In the genomic region with DNA sequence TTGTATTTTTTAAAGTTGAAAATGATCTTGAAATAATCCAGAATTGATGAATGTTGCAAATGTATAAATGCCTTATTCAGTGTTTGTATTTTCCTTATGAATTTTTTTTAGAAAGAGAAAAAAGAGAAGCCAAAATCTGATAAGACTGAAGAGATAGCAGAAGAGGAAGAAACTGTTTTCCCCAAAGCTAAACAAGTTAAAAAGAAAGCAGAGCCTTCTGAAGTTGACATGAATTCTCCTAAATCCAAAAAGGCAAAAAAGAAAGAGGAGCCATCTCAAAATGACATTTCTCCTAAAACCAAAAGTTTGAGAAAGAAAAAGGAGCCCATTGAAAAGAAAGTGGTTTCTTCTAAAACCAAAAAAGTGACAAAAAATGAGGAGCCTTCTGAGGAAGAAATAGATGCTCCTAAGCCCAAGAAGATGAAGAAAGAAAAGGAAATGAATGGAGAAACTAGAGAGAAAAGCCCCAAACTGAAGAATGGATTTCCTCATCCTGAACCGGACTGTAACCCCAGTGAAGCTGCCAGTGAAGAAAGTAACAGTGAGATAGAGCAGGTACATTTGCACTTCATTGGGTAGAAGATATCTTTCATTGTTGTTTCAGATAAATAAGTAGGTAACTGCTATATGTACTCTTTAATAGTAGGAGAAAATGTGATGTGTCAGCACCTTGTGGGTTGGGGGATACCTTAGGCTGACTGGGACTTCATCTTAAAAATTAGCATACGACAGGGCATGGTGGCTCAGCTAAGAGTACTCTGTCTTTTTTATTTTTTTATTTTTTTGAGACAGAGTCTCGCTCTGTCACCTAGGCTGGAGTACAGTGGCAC, we compare ENCODE assay signal across 12 cellular contexts. TPM values are rescaled to one million over a fixed set of nuclear protein-coding genes. Genes with fewer than 3 reads are reported as not detected.
DNase-seq lines count a peak whose midpoint lies in the region; ATAC-seq and TF ChIP-seq lines count a peak whose summit lies in the region.
"Had no signal": no experiment of that assay in that cellular context is flagged by ENCODE, and none has a peak within 500 bp of the region (broad histone marks: within the 10 kb centered on the region; RNA-seq: fewer than 3 reads in every experiment).

No MANE protein-coding gene starts in this region.

- no CpG with 5 or more reads among the region's 3 CpGs for WGBS in IMR-90 (ENCODE audit: extremely low coverage in 2 of 2, insufficient read length in 1 of 2), 2 experiments

- no TSS peak for BruUV-seq in IMR-90 (replicated peaks; lab: Mats Ljungman, UMichigan)

- H2AFZ ChIP-seq in IMR-90 (replicated peaks; ENCODE audit: low read length, poor library complexity) = no peak overlapping the region

- ATAC-seq in IMR-90 (ENCODE audit: low read depth) (no peak), HG02610 (IDR thresholded peaks at IDR 0.05; ENCODE audit: unreplicated experiment) (no peak)
- no peak for ATAC-seq in natural killer cell treated with Interleukin-12 subunit alpha and Interleukin-12 subunit beta and Interleukin-15 and Interleukin-18, amount 100 ng/mL, for 72 hours

- no peak overlapping the region for H3K14ac ChIP-seq in IMR-90 (replicated peaks; ENCODE audit: low read depth, low read length)

- H3K4me2 ChIP-seq in IMR-90 (ENCODE audit: low read depth, low read length) = no peak overlapping the region

- H4K91ac ChIP-seq in IMR-90 (ENCODE audit: insufficient read depth, low read depth, low read length) = no peak overlapping the region

- no peak for DNase-seq in T-helper 2 cell treated with Interferon-gamma antibody and Interleukin-4, amounts not matched to agents 5 μg/mL and 100 μg/mL, for 36 hours (ENCODE audit: low spot score)
- DNase-seq in T-helper 2 cell (no peak), IMR-90 (no peak), NCI-H69 (lab: John Stamatoyannopoulos, UW) (no peak), occipital lobe (lab: John Stamatoyannopoulos, UW) (no peak)
- no peak for DNase-seq in activated T-helper 1 cell treated with anti-CD3 and anti-CD28 coated beads, Interleukin-12 subunit alpha, Interleukin-12 subunit beta, Interleukin-2, Interleukin-4 antibody, amounts not matched to agents 30 ng/mL and 10 ng/mL and 1 ng/mL, durations not matched to agents 14 hours and 24 hours and 36 hours (ENCODE audit: low spot score)
- no peak for DNase-seq in natural killer cell treated with Interleukin-12 subunit alpha and Interleukin-12 subunit beta and Interleukin-15 and Interleukin-18, amount 100 ng/mL, for 72 hours (ENCODE audit: low spot score)
- DNase-seq: Caco-2, left ventricle myocardium inferior, NCI-H187 had no signal

- CTCF ChIA-PET in IMR-90 (lab: Yijun Ruan, JAX) = interaction anchor here (1.3 kb wide), 1 partner anchor 133 kb away, joined by 3 read pairs; no protein-coding TSS in a partner anchor

- H2AK9ac ChIP-seq in IMR-90 (replicated peaks; ENCODE audit: low read depth, low read length, poor library complexity) = no peak overlapping the region

- TF ChIP-seq CTCF in IMR-90 (conservative IDR thresholded peaks at IDR 0.05; ENCODE audit: low read depth, low read length) = no peak

- no peak for TF ChIP-seq RAD21 in IMR-90 (IDR thresholded peaks at IDR 0.05; ENCODE audit: low read length)

- no peaks in the 10 kb centered on the region for H3K27me3 ChIP-seq in IMR-90 (ENCODE audit: control insufficient read depth, insufficient read depth, low read length)
- H3K27me3 ChIP-seq: SJSA1 had no signal

- no peaks in the 10 kb centered on the region for H3K9me3 Mint-ChIP-seq in T-helper 2 cell treated with Interferon-gamma antibody and Interleukin-4, amounts not matched to agents 5 μg/mL and 100 μg/mL, for 36 hours
- H3K9me3 Mint-ChIP-seq in activated T-helper 1 cell treated with anti-CD3 and anti-CD28 coated beads, Interleukin-12 subunit alpha, Interleukin-12 subunit beta, Interleukin-2, Interleukin-4 antibody, amounts not matched to agents 30 ng/mL and 10 ng/mL and 1 ng/mL, durations not matched to agents 14 hours and 24 hours and 36 hours = no peaks in the 10 kb centered on the region
- no peaks in the 10 kb centered on the region for H3K9me3 Mint-ChIP-seq in natural killer cell treated with Interleukin-12 subunit alpha and Interleukin-12 subunit beta and Interleukin-15 and Interleukin-18, amount 100 ng/mL, for 72 hours

- peak overlapping the region; percentile 3 for H3K4me3 Mint-ChIP-seq in T-helper 2 cell treated with Interferon-gamma antibody and Interleukin-4, amounts not matched to agents 5 μg/mL and 100 μg/mL, for 36 hours
- H3K4me3 Mint-ChIP-seq in activated T-helper 1 cell treated with anti-CD3 and anti-CD28 coated beads, Interleukin-12 subunit alpha, Interleukin-12 subunit beta, Interleukin-2, Interleukin-4 antibody, amounts not matched to agents 30 ng/mL and 10 ng/mL and 1 ng/mL, durations not matched to agents 14 hours and 24 hours and 36 hours = peak overlapping the region; percentile 48
- H3K4me3 Mint-ChIP-seq in natural killer cell treated with Interleukin-12 subunit alpha and Interleukin-12 subunit beta and Interleukin-15 and Interleukin-18, amount 100 ng/mL, for 72 hours = peak overlapping the region; percentile 78

- peaks cover 24 to 32% of the 10 kb centered on the region in 2 experiments for H3K79me1 ChIP-seq in IMR-90 (ENCODE audit: low read depth in 1 of 2, low read length in 2 of 2)

- H3K9me1 ChIP-seq in IMR-90 (ENCODE audit: insufficient read depth, low read length) = no peaks in the 10 kb centered on the region

- H3K23ac ChIP-seq in IMR-90 (ENCODE audit: low read depth, low read length) = no peak overlapping the region

- no peak overlapping the region for H2BK15ac ChIP-seq in IMR-90 (ENCODE audit: low read depth, low read length)

- peaks cover 24% of the 10 kb centered on the region for H3K36me3 ChIP-seq in IMR-90 (ENCODE audit: control insufficient read depth, insufficient read depth, low read length)

- no peaks in the 10 kb centered on the region for H3K27me3 Mint-ChIP-seq in T-helper 2 cell treated with Interferon-gamma antibody and Interleukin-4, amounts not matched to agents 5 μg/mL and 100 μg/mL, for 36 hours (ENCODE audit: low read depth)
- H3K27me3 Mint-ChIP-seq in activated T-helper 1 cell treated with anti-CD3 and anti-CD28 coated beads, Interleukin-12 subunit alpha, Interleukin-12 subunit beta, Interleukin-2, Interleukin-4 antibody, amounts not matched to agents 30 ng/mL and 10 ng/mL and 1 ng/mL, durations not matched to agents 14 hours and 24 hours and 36 hours (ENCODE audit: insufficient read depth) = no peaks in the 10 kb centered on the region
- no peaks in the 10 kb centered on the region for H3K27me3 Mint-ChIP-seq in natural killer cell treated with Interleukin-12 subunit alpha and Interleukin-12 subunit beta and Interleukin-15 and Interleukin-18, amount 100 ng/mL, for 72 hours

- no peak overlapping the region for H3K4me3 ChIP-seq in IMR-90 (ENCODE audit: insufficient read depth, low read depth, low read length)
- H3K4me3 ChIP-seq: left ventricle myocardium inferior, SJSA1 had no signal

- no peak overlapping the region for H3K9ac ChIP-seq in IMR-90 (ENCODE audit: low read depth, low read length)

- no peak overlapping the region for H2AK5ac ChIP-seq in IMR-90 (ENCODE audit: low read depth, low read length)

- H3K18ac ChIP-seq in IMR-90 (ENCODE audit: low read depth, low read length) = no peak overlapping the region

- dilution Hi-C loops in IMR-90 (cut with HindIII; ENCODE audit: low sequenced_read_pairs, unreplicated experiment) = no loop called here

- no peak overlapping the region for H2BK5ac ChIP-seq in IMR-90 (ENCODE audit: low read depth, low read length, poor library complexity, severe bottlenecking)

- in situ Hi-C loops in IMR-90 (cut with MboI; ENCODE audit: low sequenced_read_pairs) = no loop called here

- H2BK120ac ChIP-seq in IMR-90 (ENCODE audit: low read depth, low read length) = no peak overlapping the region

- H3K4me1 ChIP-seq in IMR-90 (ENCODE audit: control insufficient read depth, insufficient read depth, low read length) = peaks cover 3% of the 10 kb centered on the region

- no peak overlapping the region for H4K8ac ChIP-seq in IMR-90 (ENCODE audit: low read depth in 2 of 2, low read length in 2 of 2)

- H2BK20ac ChIP-seq in IMR-90 (ENCODE audit: low read depth, low read length) = no peak overlapping the region

- H3K27ac ChIP-seq in IMR-90 (ENCODE audit: insufficient read depth, low read length) = no peak overlapping the region
- H3K27ac ChIP-seq: left ventricle myocardium inferior, SJSA1 had no signal

- POLR2A ChIA-PET in IMR-90 (lab: Charles Lee; ENCODE audit: unreplicated experiment) = no interaction called here

- peak overlapping the region; percentile 49 for H3K27ac Mint-ChIP-seq in T-helper 2 cell treated with Interferon-gamma antibody and Interleukin-4, amounts not matched to agents 5 μg/mL and 100 μg/mL, for 36 hours
- H3K27ac Mint-ChIP-seq in activated T-helper 1 cell treated with anti-CD3 and anti-CD28 coated beads, Interleukin-12 subunit alpha, Interleukin-12 subunit beta, Interleukin-2, Interleukin-4 antibody, amounts not matched to agents 30 ng/mL and 10 ng/mL and 1 ng/mL, durations not matched to agents 14 hours and 24 hours and 36 hours = peak overlapping the region; percentile 62
- peak overlapping the region; percentile 64 to 85 for H3K27ac Mint-ChIP-seq in natural killer cell treated with Interleukin-12 subunit alpha and Interleukin-12 subunit beta and Interleukin-15 and Interleukin-18, amount 100 ng/mL, for 72 hours

- H3K56ac ChIP-seq in IMR-90 (ENCODE audit: extremely low read depth, insufficient read depth, low read length) = no peak overlapping the region

- no peaks in the 10 kb centered on the region for H3K9me3 ChIP-seq in IMR-90 (ENCODE audit: control insufficient read depth, insufficient read depth, low read length)
- H3K9me3 ChIP-seq: Caco-2, left ventricle myocardium inferior, SJSA1 had no signal

- H3K36me3 Mint-ChIP-seq in T-helper 2 cell treated with Interferon-gamma antibody and Interleukin-4, amounts not matched to agents 5 μg/mL and 100 μg/mL, for 36 hours (ENCODE audit: low read depth) = peaks cover 54% of the 10 kb centered on the region
- peaks cover 66% of the 10 kb centered on the region for H3K36me3 Mint-ChIP-seq in activated T-helper 1 cell treated with anti-CD3 and anti-CD28 coated beads, Interleukin-12 subunit alpha, Interleukin-12 subunit beta, Interleukin-2, Interleukin-4 antibody, amounts not matched to agents 30 ng/mL and 10 ng/mL and 1 ng/mL, durations not matched to agents 14 hours and 24 hours and 36 hours (ENCODE audit: low read depth)
- H3K36me3 Mint-ChIP-seq in natural killer cell treated with Interleukin-12 subunit alpha and Interleukin-12 subunit beta and Interleukin-15 and Interleukin-18, amount 100 ng/mL, for 72 hours = peaks cover 35% of the 10 kb centered on the region

- peaks cover 40% of the 10 kb centered on the region for H4K20me1 ChIP-seq in IMR-90 (ENCODE audit: insufficient read depth, low read length)

- H4K5ac ChIP-seq in IMR-90 (ENCODE audit: low read depth, low read length) = no peak overlapping the region

- no peak overlapping the region for H3K4ac ChIP-seq in IMR-90 (ENCODE audit: low read depth, low read length)

- H3K4me1 Mint-ChIP-seq in T-helper 2 cell treated with Interferon-gamma antibody and Interleukin-4, amounts not matched to agents 5 μg/mL and 100 μg/mL, for 36 hours (ENCODE audit: low read depth) = peaks cover 27% of the 10 kb centered on the region
- peaks cover 38% of the 10 kb centered on the region for H3K4me1 Mint-ChIP-seq in activated T-helper 1 cell treated with anti-CD3 and anti-CD28 coated beads, Interleukin-12 subunit alpha, Interleukin-12 subunit beta, Interleukin-2, Interleukin-4 antibody, amounts not matched to agents 30 ng/mL and 10 ng/mL and 1 ng/mL, durations not matched to agents 14 hours and 24 hours and 36 hours (ENCODE audit: low read depth)
- peaks cover 33 to 42% of the 10 kb centered on the region in 2 donors for H3K4me1 Mint-ChIP-seq in natural killer cell treated with Interleukin-12 subunit alpha and Interleukin-12 subunit beta and Interleukin-15 and Interleukin-18, amount 100 ng/mL, for 72 hours (ENCODE audit: low read depth in 2 of 2)

- intact Hi-C loops in IMR-90 (cut with micrococcal nuclease) = no loop called here
- intact Hi-C loops in activated T-helper 1 cell treated with anti-CD3 and anti-CD28 coated beads, Interleukin-12 subunit alpha, Interleukin-12 subunit beta, Interleukin-2, Interleukin-4 antibody, amounts not matched to agents 30 ng/mL and 10 ng/mL and 1 ng/mL, durations not matched to agents 14 hours and 24 hours and 36 hours (cut with micrococcal nuclease) = no loop called here

- TF ChIP-seq POLR2A in IMR-90 (IDR thresholded peaks at IDR 0.05; ENCODE audit: low read depth, low read length) = no peak

RNA-seq across cellular contexts. Expression of a gene that starts 3.9 kb away (rescaled TPM):
- total RNA-seq in IMR-90 (2012; rRNA removed) = 73.7 and 109 TPM in 2 replicates
- 33.9 and 43.2 TPM in 2 replicates for polyA plus RNA-seq in IMR-90 (2012; rRNA removed)
- 4.3 and 8.3 TPM in 2 replicates for polyA plus RNA-seq in IMR-90 (2012; cell fraction: cytosol; rRNA removed)
- polyA plus RNA-seq in IMR-90 (2012; cell fraction: nucleus; rRNA removed; ENCODE audit: low replicate concordance) = 2.5 and 21.2 TPM in 2 replicates
- 267 and 278 TPM in 2 replicates for total RNA-seq in activated T-helper 1 cell treated with anti-CD3 and anti-CD28 coated beads, Interleukin-12 subunit alpha, Interleukin-12 subunit beta, Interleukin-2, Interleukin-4 antibody, amounts not matched to agents 30 ng/mL and 10 ng/mL and 1 ng/mL, durations not matched to agents 14 hours and 24 hours and 36 hours
- total RNA-seq in natural killer cell treated with Interleukin-12 subunit alpha and Interleukin-12 subunit beta and Interleukin-15 and Interleukin-18, amount 100 ng/mL, for 72 hours = 100 to 1,000 TPM; 173 to 209 TPM
- 49.4 TPM for total RNA-seq in occipital lobe

RNA-seq across cellular contexts. Expression of a gene that starts 28.7 kb away (rescaled TPM):
- total RNA-seq in IMR-90 (2012; rRNA removed) (51.3 and 67.2 TPM in 2 replicates), occipital lobe (36.8 TPM)
- 29.6 and 30.6 TPM in 2 replicates for polyA plus RNA-seq in IMR-90 (2012; rRNA removed)
- 13.5 and 22.6 TPM in 2 replicates for polyA plus RNA-seq in IMR-90 (2012; cell fraction: cytosol; rRNA removed)
- polyA plus RNA-seq in IMR-90 (2012; cell fraction: nucleus; rRNA removed; ENCODE audit: low replicate concordance) = 10.2 and 28.6 TPM in 2 replicates
- 16.4 and 16.9 TPM in 2 replicates for total RNA-seq in activated T-helper 1 cell treated with anti-CD3 and anti-CD28 coated beads, Interleukin-12 subunit alpha, Interleukin-12 subunit beta, Interleukin-2, Interleukin-4 antibody, amounts not matched to agents 30 ng/mL and 10 ng/mL and 1 ng/mL, durations not matched to agents 14 hours and 24 hours and 36 hours
- 10 to 100 TPM; 13.4 to 14.3 TPM for total RNA-seq in natural killer cell treated with Interleukin-12 subunit alpha and Interleukin-12 subunit beta and Interleukin-15 and Interleukin-18, amount 100 ng/mL, for 72 hours

RNA-seq across cellular contexts. Expression of a gene that starts 58.8 kb away (rescaled TPM):
- total RNA-seq in IMR-90 (2012; rRNA removed) (55.7 and 74.2 TPM in 2 replicates), occipital lobe (54.4 TPM)
- polyA plus RNA-seq in IMR-90 (2012; rRNA removed) = 31.1 and 32.5 TPM in 2 replicates
- polyA plus RNA-seq in IMR-90 (2012; cell fraction: cytosol; rRNA removed) = 8.7 and 14.3 TPM in 2 replicates
- polyA plus RNA-seq in IMR-90 (2012; cell fraction: nucleus; rRNA removed; ENCODE audit: low replicate concordance) = 4.1 and 23.9 TPM in 2 replicates
- 53.0 and 55.0 TPM in 2 replicates for total RNA-seq in activated T-helper 1 cell treated with anti-CD3 and anti-CD28 coated beads, Interleukin-12 subunit alpha, Interleukin-12 subunit beta, Interleukin-2, Interleukin-4 antibody, amounts not matched to agents 30 ng/mL and 10 ng/mL and 1 ng/mL, durations not matched to agents 14 hours and 24 hours and 36 hours
- total RNA-seq in natural killer cell treated with Interleukin-12 subunit alpha and Interleukin-12 subunit beta and Interleukin-15 and Interleukin-18, amount 100 ng/mL, for 72 hours = 10 to 100 TPM; 39.6 to 47.6 TPM

Comparison
In these comparisons a context has a peak if more than half of its experiments do, and no peak if none do; other contexts are left out.
1. H3K4me3 Mint-ChIP-seq: peak in every context shown above with its lines; median percentile 78 in natural killer cell treated with Interleukin-12 subunit alpha and Interleukin-12 subunit beta and Interleukin-15 and Interleukin-18, amount 100 ng/mL, for 72 hours; 48 in activated T-helper 1 cell treated with anti-CD3 and anti-CD28 coated beads, Interleukin-12 subunit alpha, Interleukin-12 subunit beta, Interleukin-2, Interleukin-4 antibody, amounts not matched to agents 30 ng/mL and 10 ng/mL and 1 ng/mL, durations not matched to agents 14 hours and 24 hours and 36 hours; 3 in T-helper 2 cell treated with Interferon-gamma antibody and Interleukin-4, amounts not matched to agents 5 μg/mL and 100 μg/mL, for 36 hours.